In the genomic region with DNA sequence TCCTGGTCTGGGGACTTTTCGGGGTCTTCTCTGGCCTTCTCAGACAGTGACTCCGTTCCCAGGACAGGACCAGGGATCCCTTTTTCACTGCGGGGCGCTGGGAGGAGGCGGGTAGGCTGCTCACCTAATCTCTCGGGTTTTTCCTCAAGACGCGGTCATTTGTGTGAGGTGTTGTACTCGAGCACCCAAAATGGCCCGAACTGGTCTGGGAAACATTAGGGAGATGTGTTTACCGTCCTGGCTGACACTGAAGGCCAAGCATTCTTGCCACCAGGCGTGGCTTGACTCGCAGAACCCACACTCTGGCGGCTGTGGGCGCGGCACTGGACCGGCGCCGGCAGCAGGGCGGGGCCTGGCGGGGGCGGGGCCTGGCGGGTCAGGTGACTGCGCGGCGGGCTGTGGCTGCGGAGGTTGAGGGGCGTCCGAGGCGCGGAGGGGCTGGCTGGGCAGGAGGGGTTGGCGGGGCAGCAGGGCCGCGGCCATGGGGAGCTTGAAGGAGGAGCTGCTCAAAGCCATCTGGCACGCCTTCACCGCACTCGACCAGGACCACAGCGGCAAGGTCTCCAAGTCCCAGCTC, we compare ENCODE assay signal across 8 cellular contexts. TPM values are rescaled to one million over a fixed set of nuclear protein-coding genes. Genes with fewer than 3 reads are reported as not detected.
A peak's percentile ranks its signal among the peaks of the same experiment; 100 is the strongest.
DNase-seq lines count a peak whose midpoint lies in the region; ATAC-seq and TF ChIP-seq lines count a peak whose summit lies in the region.

A gene (plus strand): TSS at position 379 of the 577 bp plus-strand sequence. CDS start 103 bp downstream, at position 482.

- H2BK5ac ChIP-seq in neuronal stem cell (ENCODE audit: low read length) = peak within 1 kb of the TSS; percentile 83

- TF ChIP-seq CTCF in foreskin keratinocyte (conservative IDR thresholded peaks at IDR 0.05) = peak; percentile 54

- peak within 1 kb of the TSS; percentile 96 for H3K18ac ChIP-seq in neuronal stem cell (ENCODE audit: low read length)

- peak within 1 kb of the TSS; percentile 91 for H3K4me2 ChIP-seq in neuronal stem cell (ENCODE audit: insufficient read depth, low read length, poor library complexity, severe bottlenecking)

- peaks cover 0 to 17% of the 10 kb centered on the region in 2 donors for H3K9me3 ChIP-seq in neuronal stem cell (replicated peaks in 1 of 2; ENCODE audit: control insufficient read depth in 2 of 2, insufficient read depth in 1 of 2, low read depth in 1 of 2, low read length in 2 of 2)

- H3K27me3 ChIP-seq in foreskin keratinocyte (no peaks in the 10 kb centered on the region), neuronal stem cell (ENCODE audit: control insufficient read depth in 3 of 3, insufficient read depth in 3 of 3, low read depth in 1 of 3, low read length in 3 of 3) (no peaks in the 10 kb centered on the region)

- no peak within 1 kb of the TSS for H2BK120ac ChIP-seq in neuronal stem cell (ENCODE audit: low read depth, low read length)

- peak within 1 kb of the TSS; percentile 62 to 93 for H3K4me3 ChIP-seq in neuronal stem cell (ENCODE audit: low read length in 2 of 2)

- WGBS in neuronal stem cell (ENCODE audit: extremely low coverage in 2 of 2, insufficient read length in 2 of 2, insufficient replicate concordance in 1 of 2), 2 donors = no CpG with 5 or more reads among the region's 38 CpGs

- peak within 1 kb of the TSS; percentile 5 for H2AK5ac ChIP-seq in neuronal stem cell (ENCODE audit: low read depth, low read length)

- no peaks in the 10 kb centered on the region for H3K4me1 ChIP-seq in foreskin keratinocyte
- H3K4me1 ChIP-seq in neuronal stem cell (ENCODE audit: control insufficient read depth in 2 of 2, insufficient read depth in 1 of 2, low read depth in 1 of 2, low read length in 2 of 2) = no peaks in the 10 kb centered on the region

- H3K23ac ChIP-seq in neuronal stem cell (ENCODE audit: low read depth, low read length, poor library complexity) = peak within 1 kb of the TSS; percentile 96

- peak within 1 kb of the TSS; percentile 49 for H2BK12ac ChIP-seq in neuronal stem cell (ENCODE audit: low read length)

- peak within 1 kb of the TSS; percentile 89 for H2AFZ ChIP-seq in neuronal stem cell (ENCODE audit: low read length)

- no peak within 1 kb of the TSS for H4K91ac ChIP-seq in neuronal stem cell (ENCODE audit: low read depth, low read length, poor library complexity)

- H3K27ac ChIP-seq in foreskin keratinocyte (peak within 1 kb of the TSS; percentile 91), neuronal stem cell (replicated peaks; ENCODE audit: low read length) (no peak within 1 kb of the TSS)

- no peak within 1 kb of the TSS for H2BK15ac ChIP-seq in neuronal stem cell (ENCODE audit: low read length)

- H3K79me1 ChIP-seq in neuronal stem cell (ENCODE audit: low read depth, low read length) = peaks cover 5% of the 10 kb centered on the region

- peak; percentile 93 for DNase-seq in D341Med (ENCODE audit: low spot score)
- DNase-seq in HT-29 (ENCODE audit: low spot score) = peak; percentile 81
- DNase-seq in RPMI7951 (ENCODE audit: low read depth) = peak; percentile 86
- DNase-seq in activated gamma-delta T cell treated with Interleukin-2 at 50 U/mL for 16 hours = peak; percentile 69
- DNase-seq in foreskin keratinocyte = peak; percentile 53 to 67
- peak; percentile 80 for DNase-seq in neuronal stem cell (ENCODE audit: low spot score)
- DNase-seq in stromal cell of bone marrow (ENCODE audit: low read depth) = peak; percentile 67

- no peak within 1 kb of the TSS for H4K8ac ChIP-seq in neuronal stem cell (ENCODE audit: low read depth, low read length)

- H3K4ac ChIP-seq in neuronal stem cell (ENCODE audit: low read length) = no peak within 1 kb of the TSS

- peak within 1 kb of the TSS; percentile 85 for H3K14ac ChIP-seq in neuronal stem cell (ENCODE audit: low read length)

- H3K36me3 ChIP-seq in neuronal stem cell (replicated peaks in 1 of 2; ENCODE audit: control insufficient read depth in 2 of 2, insufficient read depth in 2 of 2, low read length in 2 of 2) = peaks cover 0 to 2% of the 10 kb centered on the region in 2 donors

- peak within 1 kb of the TSS; percentile 91 for H3K9ac ChIP-seq in neuronal stem cell (ENCODE audit: low read depth, low read length, poor library complexity)

- ATAC-seq in GM21360 (IDR thresholded peaks at IDR 0.05; ENCODE audit: unreplicated experiment) (peak; percentile 80), foreskin keratinocyte (peak; percentile 94)

RNA-seq across cellular contexts. Expression of the gene that starts here (rescaled TPM):
- 4.4 and 5.1 TPM in 2 replicates for total RNA-seq in HT-29 (2014; rRNA removed; shearing (Covaris generic))
- 20.2 and 25.6 TPM in 2 replicates for total RNA-seq in RPMI7951 (2014; rRNA removed; shearing (Covaris generic))
- total RNA-seq in foreskin keratinocyte = 31.5 and 31.7 TPM in 2 replicates
- 9.5 and 10.6 TPM in 2 replicates for polyA plus RNA-seq in foreskin keratinocyte
- 20.5 TPM for polyA plus RNA-seq in neuronal stem cell (2013, experiment 1 of 2)
- 21.1 TPM for polyA plus RNA-seq in neuronal stem cell (2013, experiment 2 of 2)
